In genomic region chrX:133482345-133483041, GRCh38 we compare ENCODE assay signal across 23 cellular contexts.
DNase-seq lines count a peak whose midpoint lies in the region; ATAC-seq and TF ChIP-seq lines count a peak whose summit lies in the region.
"Had no signal": no experiment of that assay in that cellular context is flagged by ENCODE, and none has a peak within 500 bp of the region (broad histone marks: within the 10 kb centered on the region; RNA-seq: fewer than 3 reads in every experiment).

No MANE protein-coding gene starts in this region.

- peaks cover 26% of the 10 kb centered on the region for H3K4me1 Mint-ChIP-seq in osteocyte (ENCODE audit: unreplicated experiment)
- no peaks in the 10 kb centered on the region for H3K4me1 Mint-ChIP-seq in CD8-positive, alpha-beta T cell (ENCODE audit: low read depth)
- H3K4me1 Mint-ChIP-seq: activated CD4-positive, alpha-beta T cell treated with anti-CD3 and anti-CD28 coated beads, Interleukin-2, amount 10 ng/mL, durations not matched to agents 24 days and 14 days; IgD-negative memory B cell; immature natural killer cell; stimulated activated effector memory CD8-positive, alpha-beta T cell treated with anti-CD3 and anti-CD28 coated beads, Interleukin-12 subunit alpha, Interleukin-12 subunit beta, amount 100 ng/mL, for 72 hours had no signal

- DNase-seq in AG08396 (ENCODE audit: low spot score) = peak; percentile 32
- no peak for DNase-seq in RWPE2 (ENCODE audit: low spot score)
- DNase-seq in fibroblast of lung (ENCODE audit: low read depth in 2 of 2) = peak; percentile 58 to 84
- DNase-seq in osteocyte (ENCODE audit: extremely low spot score, unreplicated experiment) = no peak
- no peak for DNase-seq in left lobe of liver (ENCODE audit: low spot score)
- no peak for DNase-seq in CD8-positive, alpha-beta T cell
- DNase-seq: activated CD4-positive, alpha-beta T cell treated with anti-CD3 and anti-CD28 coated beads, Interleukin-2, amount 10 ng/mL, durations not matched to agents 24 days and 14 days; activated CD8-positive, alpha-beta memory T cell treated with anti-CD3 and anti-CD28 coated beads, Interleukin-2, amount 50 U/mL, for 48 hours; activated naive CD4-positive, alpha-beta T cell treated with Interleukin-2 at 50 U/mL for 16 hours; CD4-positive, alpha-beta T cell; cortex of kidney; DMS79; head of caudate nucleus; immature natural killer cell; naive thymus-derived CD4-positive, alpha-beta T cell; NCI-H187 treated with DMSO at 0.1 percent for 48 hours; thyroid gland had no signal

- no peaks in the 10 kb centered on the region for H3K36me3 Mint-ChIP-seq in osteocyte (ENCODE audit: unreplicated experiment)
- no peaks in the 10 kb centered on the region for H3K36me3 Mint-ChIP-seq in CD8-positive, alpha-beta T cell
- H3K36me3 Mint-ChIP-seq: IgD-negative memory B cell; immature natural killer cell; naive thymus-derived CD4-positive, alpha-beta T cell; stimulated activated effector memory CD8-positive, alpha-beta T cell treated with anti-CD3 and anti-CD28 coated beads, Interleukin-12 subunit alpha, Interleukin-12 subunit beta, amount 100 ng/mL, for 72 hours had no signal

- H3K9ac ChIP-seq in fibroblast of lung (ENCODE audit: insufficient read depth, low read length) = no peak overlapping the region

- no peaks in the 10 kb centered on the region for H3K27me3 Mint-ChIP-seq in osteocyte (ENCODE audit: unreplicated experiment)
- H3K27me3 Mint-ChIP-seq in CD8-positive, alpha-beta T cell (ENCODE audit: low read depth) = no peaks in the 10 kb centered on the region
- H3K27me3 Mint-ChIP-seq: activated CD4-positive, alpha-beta T cell treated with anti-CD3 and anti-CD28 coated beads, Interleukin-2, amount 10 ng/mL, durations not matched to agents 24 days and 14 days; CD4-positive, alpha-beta T cell; IgD-negative memory B cell; naive thymus-derived CD4-positive, alpha-beta T cell had no signal

- H3K9me3 ChIP-seq in RWPE2 (ENCODE audit: severe bottlenecking) = no peaks in the 10 kb centered on the region
- no peaks in the 10 kb centered on the region for H3K9me3 ChIP-seq in fibroblast of lung (ENCODE audit: control insufficient read depth, insufficient read depth, low read depth, low read length)
- H3K9me3 ChIP-seq in CD8-positive, alpha-beta T cell (ENCODE audit: low read length) = no peaks in the 10 kb centered on the region
- H3K9me3 ChIP-seq: A549, thyroid gland had no signal

- intact Hi-C loops in CD8-positive, alpha-beta T cell (cut with DNase I, micrococcal nuclease) = no loop called here

- H3K4me3 ChIP-seq in RWPE2 (ENCODE audit: severe bottlenecking) (no peak overlapping the region), fibroblast of lung (replicated peaks in 1 of 4; ENCODE audit: control extremely low read depth in 1 of 4, insufficient read depth in 1 of 4, low read depth in 3 of 4, low read length in 4 of 4) (no peak overlapping the region)
- no peak overlapping the region for H3K4me3 ChIP-seq in CD8-positive, alpha-beta T cell (ENCODE audit: low read depth, low read length)
- H3K4me3 ChIP-seq: A549, lung, thyroid gland had no signal

- POLR2A ChIA-PET in CD8-positive, alpha-beta T cell (lab: Charles Lee) = no interaction called here

- H4K20me1 ChIP-seq in fibroblast of lung (ENCODE audit: control insufficient read depth, extremely low read depth, insufficient read depth, low read length) = no peaks in the 10 kb centered on the region

- no peak overlapping the region for H2AFZ ChIP-seq in fibroblast of lung (ENCODE audit: low read length)

- H3K4me2 ChIP-seq in fibroblast of lung (ENCODE audit: extremely low read depth, insufficient read depth, low read length) = no peak overlapping the region
- H3K4me2 ChIP-seq: A549 had no signal

- ATAC-seq in RWPE2 (ENCODE audit: low read depth) (peak; percentile 79), GM18867 (IDR thresholded peaks at IDR 0.05; ENCODE audit: unreplicated experiment) (no peak), left lobe of liver (no peak), GM18868 (IDR thresholded peaks at IDR 0.05; ENCODE audit: unreplicated experiment) (no peak)
- no peak for ATAC-seq in CD8-positive, alpha-beta T cell
- ATAC-seq: A549; naive thymus-derived CD4-positive, alpha-beta T cell; stimulated activated effector memory CD8-positive, alpha-beta T cell treated with anti-CD3 and anti-CD28 coated beads, Interleukin-12 subunit alpha, Interleukin-12 subunit beta, amount 100 ng/mL, for 72 hours had no signal

- H3K4me1 ChIP-seq in RWPE2 (ENCODE audit: insufficient read depth, poor library complexity, severe bottlenecking) (no peaks in the 10 kb centered on the region), fibroblast of lung (ENCODE audit: control insufficient read depth, extremely low read depth, insufficient read depth, low read length) (no peaks in the 10 kb centered on the region)
- no peaks in the 10 kb centered on the region for H3K4me1 ChIP-seq in CD8-positive, alpha-beta T cell (ENCODE audit: insufficient read depth, low read length)
- H3K4me1 ChIP-seq: A549, thyroid gland had no signal

- H3K36me3 ChIP-seq in RWPE2 (ENCODE audit: low read depth) (no peaks in the 10 kb centered on the region), fibroblast of lung (ENCODE audit: control insufficient read depth, insufficient read depth, low read length) (no peaks in the 10 kb centered on the region)
- H3K36me3 ChIP-seq in CD8-positive, alpha-beta T cell (ENCODE audit: insufficient read depth, low read length) = no peaks in the 10 kb centered on the region
- H3K36me3 ChIP-seq: thyroid gland had no signal

- CTCF ChIA-PET in CD8-positive, alpha-beta T cell (lab: Charles Lee) = no interaction called here

- peak overlapping the region; percentile 29 for H3K27ac Mint-ChIP-seq in osteocyte (ENCODE audit: unreplicated experiment)
- no peak overlapping the region for H3K27ac Mint-ChIP-seq in CD8-positive, alpha-beta T cell
- H3K27ac Mint-ChIP-seq: activated CD4-positive, alpha-beta T cell treated with anti-CD3 and anti-CD28 coated beads, Interleukin-2, amount 10 ng/mL, durations not matched to agents 24 days and 14 days; CD4-positive, alpha-beta T cell; IgD-negative memory B cell; immature natural killer cell; naive thymus-derived CD4-positive, alpha-beta T cell; stimulated activated effector memory CD8-positive, alpha-beta T cell treated with anti-CD3 and anti-CD28 coated beads, Interleukin-12 subunit alpha, Interleukin-12 subunit beta, amount 100 ng/mL, for 72 hours had no signal

- TF ChIP-seq CTCF in RWPE2 (IDR thresholded peaks at IDR 0.05; ENCODE audit: poor library complexity, severe bottlenecking) (no peak), fibroblast of lung (conservative IDR thresholded peaks at IDR 0.05 in 1 of 2, IDR thresholded peaks at IDR 0.05 in 1 of 2; ENCODE audit: low read depth in 1 of 2, low read length in 2 of 2) (no peak), osteocyte (IDR thresholded peaks at IDR 0.05) (no peak)
- TF ChIP-seq CTCF in CD8-positive, alpha-beta T cell (IDR thresholded peaks at IDR 0.05) = no peak

- no peaks in the 10 kb centered on the region for H3K9me3 Mint-ChIP-seq in osteocyte (ENCODE audit: unreplicated experiment)
- no peaks in the 10 kb centered on the region for H3K9me3 Mint-ChIP-seq in CD8-positive, alpha-beta T cell
- H3K9me3 Mint-ChIP-seq: activated CD4-positive, alpha-beta T cell treated with anti-CD3 and anti-CD28 coated beads, Interleukin-2, amount 10 ng/mL, durations not matched to agents 24 days and 14 days; CD4-positive, alpha-beta T cell; immature natural killer cell had no signal

- no peaks in the 10 kb centered on the region for H3K27me3 ChIP-seq in RWPE2 (ENCODE audit: insufficient read depth, poor library complexity, severe bottlenecking)
- no peaks in the 10 kb centered on the region for H3K27me3 ChIP-seq in fibroblast of lung (ENCODE audit: control insufficient read depth, insufficient read depth, low read length)
- H3K27me3 ChIP-seq in CD8-positive, alpha-beta T cell (ENCODE audit: insufficient read depth, low read length) = no peaks in the 10 kb centered on the region
- H3K27me3 ChIP-seq: thyroid gland had no signal

- H3K79me2 ChIP-seq in fibroblast of lung (ENCODE audit: control insufficient read depth, insufficient read depth, low read length) = no peaks in the 10 kb centered on the region

- H3K27ac ChIP-seq in RWPE2 (ENCODE audit: poor library complexity, severe bottlenecking) (peak overlapping the region; percentile 45), fibroblast of lung (ENCODE audit: insufficient read depth, low read length) (no peak overlapping the region)
- H3K27ac ChIP-seq in CD8-positive, alpha-beta T cell (ENCODE audit: low read depth, low read length) = no peak overlapping the region
- H3K27ac ChIP-seq: A549, thyroid gland had no signal

- H3K4me3 Mint-ChIP-seq in osteocyte (ENCODE audit: unreplicated experiment) = no peak overlapping the region
- no peak overlapping the region for H3K4me3 Mint-ChIP-seq in CD8-positive, alpha-beta T cell
- H3K4me3 Mint-ChIP-seq: activated CD4-positive, alpha-beta T cell treated with anti-CD3 and anti-CD28 coated beads, Interleukin-2, amount 10 ng/mL, durations not matched to agents 24 days and 14 days; CD4-positive, alpha-beta T cell; IgD-negative memory B cell; immature natural killer cell; naive thymus-derived CD4-positive, alpha-beta T cell; stimulated activated effector memory CD8-positive, alpha-beta T cell treated with anti-CD3 and anti-CD28 coated beads, Interleukin-12 subunit alpha, Interleukin-12 subunit beta, amount 100 ng/mL, for 72 hours had no signal

Comparison
In these comparisons a context has a peak if more than half of its experiments do, and no peak if none do; other contexts are left out.
1. DNase-seq: peak in AG08396 (single experiment) and fibroblast of lung (2 of 2); none in RWPE2 (single experiment), osteocyte (single experiment), left lobe of liver (single experiment) and CD8-positive, alpha-beta T cell (0 of 7).